8 cellular contexts compared by ENCODE assay signal in genomic region chr7:152145853-152146466, GRCh38.
DNase-seq lines count a peak whose midpoint lies in the region; ATAC-seq and TF ChIP-seq lines count a peak whose summit lies in the region.

No MANE protein-coding gene starts in this region.

- H3K36me3 ChIP-seq in Karpas-422 (ENCODE audit: insufficient read depth, low read length), result peaks cover 64% of the 10 kb centered on the region

- no peaks in the 10 kb centered on the region for H3K4me1 ChIP-seq in Karpas-422 (ENCODE audit: low read length)

- peak; percentile 38 to 54 (median 50) for TF ChIP-seq CTCF in nephron (IDR thresholded peaks at IDR 0.05; ENCODE audit: unreplicated experiment in 3 of 3)

- no peak overlapping the region for H3K4me3 Mint-ChIP-seq in nephron

- H3K9me3 Mint-ChIP-seq in nephron, result no peaks in the 10 kb centered on the region

- peaks cover 18% of the 10 kb centered on the region; the same call in 1 of the 2 replicates for H3K79me2 ChIP-seq in Karpas-422 (ENCODE audit: low read length)

- peaks cover 86% of the 10 kb centered on the region for H3K36me3 Mint-ChIP-seq in nephron (ENCODE audit: low read depth)

- no peak overlapping the region for H3K27ac ChIP-seq in Karpas-422 (ENCODE audit: low read length)

- no peaks in the 10 kb centered on the region for H3K9me2 ChIP-seq in Karpas-422 (replicated peaks; ENCODE audit: insufficient read depth, low read length)

- no peak overlapping the region for H3K9ac ChIP-seq in Karpas-422 (ENCODE audit: low read length)

- no peak overlapping the region for H2AFZ ChIP-seq in Karpas-422 (ENCODE audit: low read length)

- H3K27ac Mint-ChIP-seq in nephron, result peak overlapping the region in 1 of 3 experiments; percentile 42

- H3K4me2 ChIP-seq in Karpas-422 (ENCODE audit: low read depth, low read length, poor library complexity, severe bottlenecking), result no peak overlapping the region

- H4K20me1 ChIP-seq in Karpas-422 (ENCODE audit: insufficient read depth, low read depth, low read length), result no peaks in the 10 kb centered on the region

- DNase-seq in SIG-M5 treated with dmso at 0.1 percent for 504 hours (lab: John Stamatoyannopoulos, UW; ENCODE audit: unreplicated experiment) (peak; percentile 27), SIG-M5 (lab: John Stamatoyannopoulos, UW) (no peak), Karpas-422 (peak; percentile 47), UCSD-AML1 (lab: John Stamatoyannopoulos, UW; ENCODE audit: unreplicated experiment) (peak; percentile 8)
- DNase-seq in stimulated activated CD4-positive, alpha-beta T cell treated with anti-CD3 and anti-CD28 coated beads, Interleukin-4, amount 100 ng/mL, for 1 hour, result no peak

- H3K9me3 ChIP-seq in Karpas-422 (ENCODE audit: low read length), result no peaks in the 10 kb centered on the region

- ATAC-seq in esophagus mucosa (peak; percentile 59), GM18520 (IDR thresholded peaks at IDR 0.05; ENCODE audit: unreplicated experiment) (no peak)

- H3K4me3 ChIP-seq in Karpas-422 (ENCODE audit: low read length), result no peak overlapping the region

- no peaks in the 10 kb centered on the region for H3K27me3 ChIP-seq in Karpas-422 (ENCODE audit: low read length)

- H3K4me1 Mint-ChIP-seq in nephron, result no peaks in the 10 kb centered on the region

- no peaks in the 10 kb centered on the region for H3K27me3 Mint-ChIP-seq in nephron (ENCODE audit: low read depth)

Comparison
In these comparisons a context has a peak if more than half of its experiments do, and no peak if none do; other contexts are left out.
1. DNase-seq: peak in SIG-M5 treated with dmso at 0.1 percent for 504 hours (single experiment), Karpas-422 (single experiment) and UCSD-AML1 (single experiment); none in SIG-M5 (single experiment) and stimulated activated CD4-positive, alpha-beta T cell treated with anti-CD3 and anti-CD28 coated beads, Interleukin-4, amount 100 ng/mL, for 1 hour (single experiment).